In genomic region chr6:31619805-31620585, GRCh38 we compare ENCODE assay signal across 1 cellular context.
TF ChIP-seq lines count a peak whose summit lies in the region.

No MANE protein-coding gene starts in this region.

TF ChIP-seq in HepG2, 621 proteins besides CTCF, POLR2A, EP300 and RAD21 (continued from another document and continues in another):
- TF ChIP-seq ARID5B (CRISPR knock-in tag; IDR thresholded peaks at IDR 0.05) (no peak; the same call in 1 of the 2 replicates), SP2 (CRISPR knock-in tag; IDR thresholded peaks at IDR 0.05) (peak; percentile 74), CREB1 (IDR thresholded peaks at IDR 0.05) (peak; percentile 94), CREB1 (CRISPR knock-in tag; IDR thresholded peaks at IDR 0.05) (peak; percentile 95), ZHX1 (CRISPR knock-in tag; IDR thresholded peaks at IDR 0.05; ENCODE audit: low read depth) (peak; percentile 93), ZNF749 (CRISPR knock-in tag; IDR thresholded peaks at IDR 0.05; ENCODE audit: borderline replicate concordance) (peak; percentile 67), ZNF260 (CRISPR knock-in tag; IDR thresholded peaks at IDR 0.05; ENCODE audit: borderline replicate concordance, low read depth) (no peak), ZMYM3 (CRISPR knock-in tag; IDR thresholded peaks at IDR 0.05) (peak; percentile 35; the same call in 1 of the 2 replicates), SAP130 (CRISPR knock-in tag; IDR thresholded peaks at IDR 0.05; ENCODE audit: low read depth) (peak; percentile 87), NBN (conservative IDR thresholded peaks at IDR 0.05) (no peak), REST (IDR thresholded peaks at IDR 0.05; ENCODE audit: borderline replicate concordance in 1 of 2, low read depth in 1 of 2, low read length in 2 of 2) (no peak), CREBL2 (CRISPR knock-in tag; IDR thresholded peaks at IDR 0.05; ENCODE audit: borderline replicate concordance) (no peak), ZNF766 (CRISPR knock-in tag; IDR thresholded peaks at IDR 0.05; ENCODE audit: borderline replicate concordance) (peak; percentile 86; the same call in 1 of the 2 replicates), AGO1 (IDR thresholded peaks at IDR 0.05; ENCODE audit: low read depth, low read length, poor library complexity, severe bottlenecking) (peak; percentile 66), HOXD1 (CRISPR knock-in tag; IDR thresholded peaks at IDR 0.05) (peak; percentile 79; the same call in 1 of the 2 replicates), RFX5 (IDR thresholded peaks at IDR 0.05; ENCODE audit: low read depth, low read length) (peak; percentile 72), HDAC2 (CRISPR knock-in tag; IDR thresholded peaks at IDR 0.05) (peak; percentile 47; the same call in 1 of the 2 replicates), ZNF362 (CRISPR knock-in tag; IDR thresholded peaks at IDR 0.05; ENCODE audit: borderline replicate concordance) (peak; percentile 97), NCOR1 (IDR thresholded peaks at IDR 0.05; ENCODE audit: borderline replicate concordance, low read length) (peak; percentile 31; the same call in 1 of the 2 replicates), HNRNPL (IDR thresholded peaks at IDR 0.05; ENCODE audit: low read depth, low read length) (0 out of 2 replicates have a peak, but pooled peaks have one; percentile 31), PATZ1 (CRISPR knock-in tag; IDR thresholded peaks at IDR 0.05) (no peak; the same call in none of the 2 replicates), ZNF441 (CRISPR knock-in tag; IDR thresholded peaks at IDR 0.05; ENCODE audit: borderline replicate concordance) (peak; percentile 98), ZNF598 (CRISPR knock-in tag; IDR thresholded peaks at IDR 0.05; ENCODE audit: borderline replicate concordance) (0 out of 2 replicates have a peak, but pooled peaks have one; percentile 33), ZNF510 (CRISPR knock-in tag; IDR thresholded peaks at IDR 0.05; ENCODE audit: low read depth) (peak; percentile 86; the same call in 1 of the 2 replicates), ZNF30 (CRISPR knock-in tag; IDR thresholded peaks at IDR 0.05) (no peak), SIN3B (IDR thresholded peaks at IDR 0.05; ENCODE audit: low read length) (peak; percentile 75; the same call in 1 of the 2 replicates), CAMTA2 (CRISPR knock-in tag; IDR thresholded peaks at IDR 0.05; ENCODE audit: borderline replicate concordance) (peak; percentile 12; the same call in 1 of the 2 replicates), U2AF2 (IDR thresholded peaks at IDR 0.05; ENCODE audit: low read depth, low read length) (no peak), ZBTB26 (CRISPR knock-in tag; IDR thresholded peaks at IDR 0.05; ENCODE audit: borderline replicate concordance) (peak; percentile 84; the same call in 1 of the 2 replicates), ZNF546 (CRISPR knock-in tag; conservative IDR thresholded peaks at IDR 0.05) (no peak; the same call in 1 of the 2 replicates), SMAD3 (CRISPR knock-in tag; IDR thresholded peaks at IDR 0.05) (no peak), ZNF337 (CRISPR knock-in tag; IDR thresholded peaks at IDR 0.05; ENCODE audit: borderline replicate concordance, low read depth) (no peak), ZNF557 (CRISPR knock-in tag; IDR thresholded peaks at IDR 0.05) (peak; percentile 92; the same call in 1 of the 2 replicates), ZNF792 (CRISPR knock-in tag; IDR thresholded peaks at IDR 0.05) (no peak), TMF1 (CRISPR knock-in tag; IDR thresholded peaks at IDR 0.05; ENCODE audit: low read depth) (peak; percentile 88), ZC3H13 (CRISPR knock-in tag; IDR thresholded peaks at IDR 0.05) (peak; percentile 72; the same call in 1 of the 2 replicates), ZNF564 (CRISPR knock-in tag; IDR thresholded peaks at IDR 0.05) (peak; percentile 73), KLF6 (CRISPR knock-in tag; IDR thresholded peaks at IDR 0.05) (no peak; the same call in 1 of the 2 replicates), RELA (CRISPR knock-in tag; IDR thresholded peaks at IDR 0.05) (no peak), SYNCRIP (IDR thresholded peaks at IDR 0.05; ENCODE audit: insufficient read depth, low read depth, low read length) (no peak), HCFC1 (IDR thresholded peaks at IDR 0.05; ENCODE audit: low read depth, low read length) (peak; percentile 23), ZFP41 (CRISPR knock-in tag; IDR thresholded peaks at IDR 0.05; ENCODE audit: borderline replicate concordance) (no peak), ZC3H4 (CRISPR knock-in tag; IDR thresholded peaks at IDR 0.05; ENCODE audit: borderline replicate concordance) (peak; percentile 44), ETV5 (CRISPR knock-in tag; IDR thresholded peaks at IDR 0.05; ENCODE audit: borderline replicate concordance) (no peak), IRF1 (CRISPR knock-in tag; IDR thresholded peaks at IDR 0.05; ENCODE audit: low read depth) (no peak), SNRNP70 (IDR thresholded peaks at IDR 0.05; ENCODE audit: low read depth, low read length) (no peak), ZNF543 (CRISPR knock-in tag; IDR thresholded peaks at IDR 0.05) (no peak; the same call in 1 of the 2 replicates), REPIN1 (CRISPR knock-in tag; IDR thresholded peaks at IDR 0.05; ENCODE audit: borderline replicate concordance, low read depth) (peak; percentile 85; the same call in 1 of the 2 replicates), NFIC (IDR thresholded peaks at IDR 0.05; ENCODE audit: low read length) (no peak), FOXK2 (IDR thresholded peaks at IDR 0.05) (peak; percentile 47; the same call in 1 of the 2 replicates), MAFF (IDR thresholded peaks at IDR 0.05; ENCODE audit: low read depth, low read length) (peak; percentile 30; the same call in 1 of the 2 replicates)
